In genomic region chr17:29588561-29589411, GRCh38 we compare ENCODE assay signal across 1 cellular context.
TF ChIP-seq lines count a peak whose summit lies in the region.

No MANE protein-coding gene starts in this region.

TF ChIP-seq in HEK293, 187 proteins besides CTCF, POLR2A, EP300 and RAD21 (continued from another document and continues in another):
- TF ChIP-seq, protein P1, sequence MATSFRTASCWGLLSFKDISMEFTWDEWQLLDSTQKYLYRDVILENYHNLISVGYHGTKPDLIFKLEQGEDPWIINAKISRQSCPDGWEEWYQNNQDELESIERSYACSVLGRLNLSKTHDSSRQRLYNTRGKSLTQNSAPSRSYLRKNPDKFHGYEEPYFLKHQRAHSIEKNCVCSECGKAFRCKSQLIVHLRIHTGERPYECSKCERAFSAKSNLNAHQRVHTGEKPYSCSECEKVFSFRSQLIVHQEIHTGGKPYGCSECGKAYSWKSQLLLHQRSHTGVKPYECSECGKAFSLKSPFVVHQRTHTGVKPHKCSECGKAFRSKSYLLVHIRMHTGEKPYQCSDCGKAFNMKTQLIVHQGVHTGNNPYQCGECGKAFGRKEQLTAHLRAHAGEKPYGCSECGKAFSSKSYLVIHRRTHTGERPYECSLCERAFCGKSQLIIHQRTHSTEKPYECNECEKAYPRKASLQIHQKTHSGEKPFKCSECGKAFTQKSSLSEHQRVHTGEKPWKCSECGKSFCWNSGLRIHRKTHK (tag by site-specific recombination; IDR thresholded peaks at IDR 0.05) = no peak
- TF ChIP-seq SP3 (tag by site-specific recombination; IDR thresholded peaks at IDR 0.05) (peak; percentile 49), ZNF302 (tag by site-specific recombination; IDR thresholded peaks at IDR 0.05; ENCODE audit: low read depth) (no peak), ZSCAN18 (tag by site-specific recombination; IDR thresholded peaks at IDR 0.05) (no peak), OSR2 (tag by site-specific recombination; IDR thresholded peaks at IDR 0.05) (no peak), ZNF391 (tag by site-specific recombination; IDR thresholded peaks at IDR 0.05; ENCODE audit: borderline replicate concordance, low read depth) (no peak), KLF7 (tag by site-specific recombination; IDR thresholded peaks at IDR 0.05; ENCODE audit: borderline replicate concordance) (no peak), ZNF354C (tag by site-specific recombination; IDR thresholded peaks at IDR 0.05; ENCODE audit: borderline replicate concordance, low read depth) (no peak), ZFP41 (tag by site-specific recombination; IDR thresholded peaks at IDR 0.05; ENCODE audit: borderline replicate concordance) (no peak), ZNF48 (tag by site-specific recombination; IDR thresholded peaks at IDR 0.05) (no peak), ZNF148 (tag by site-specific recombination; IDR thresholded peaks at IDR 0.05; ENCODE audit: borderline replicate concordance) (no peak), ZNF645 (tag by site-specific recombination; IDR thresholded peaks at IDR 0.05) (no peak), ZNF202 (tag by site-specific recombination; IDR thresholded peaks at IDR 0.05; ENCODE audit: borderline replicate concordance) (no peak), ZNF433 (tag by site-specific recombination; IDR thresholded peaks at IDR 0.05; ENCODE audit: low read depth) (no peak), ZNF112 (tag by site-specific recombination; IDR thresholded peaks at IDR 0.05) (no peak), ZNF121 (tag by site-specific recombination; IDR thresholded peaks at IDR 0.05) (no peak), ZNF426 (tag by site-specific recombination; IDR thresholded peaks at IDR 0.05) (no peak), WT1 (tag by site-specific recombination; IDR thresholded peaks at IDR 0.05) (no peak), ZNF473 (tag by site-specific recombination; IDR thresholded peaks at IDR 0.05) (no peak), ZNF629 (tag by site-specific recombination; IDR thresholded peaks at IDR 0.05) (no peak), ZNF626 (tag by site-specific recombination; IDR thresholded peaks at IDR 0.05) (no peak), ZNF366 (tag by site-specific recombination; conservative IDR thresholded peaks at IDR 0.05) (no peak), ZNF146 (tag by site-specific recombination; IDR thresholded peaks at IDR 0.05) (no peak), ZSCAN30 (tag by site-specific recombination; IDR thresholded peaks at IDR 0.05) (no peak), ZNF707 (tag by site-specific recombination; IDR thresholded peaks at IDR 0.05) (no peak), ZNF558 (tag by site-specific recombination; IDR thresholded peaks at IDR 0.05) (no peak), BCL11A (tag by site-specific recombination; IDR thresholded peaks at IDR 0.05; ENCODE audit: low read depth) (no peak), ZNF404 (tag by site-specific recombination; IDR thresholded peaks at IDR 0.05) (no peak), ZNF280C (tag by site-specific recombination; IDR thresholded peaks at IDR 0.05) (no peak), ZNF169 (tag by site-specific recombination; IDR thresholded peaks at IDR 0.05) (no peak), GLI4 (tag by site-specific recombination; IDR thresholded peaks at IDR 0.05) (peak; percentile 49; the same call in 1 of the 2 replicates), ZNF423 (tag by site-specific recombination; IDR thresholded peaks at IDR 0.05) (no peak), YY1 (tag by site-specific recombination; IDR thresholded peaks at IDR 0.05) (no peak), ATF2 (tag by site-specific recombination; IDR thresholded peaks at IDR 0.05; ENCODE audit: low read depth) (no peak), ZXDB (tag by site-specific recombination; IDR thresholded peaks at IDR 0.05) (no peak), ZBTB21 (tag by site-specific recombination; IDR thresholded peaks at IDR 0.05) (no peak), ZNF692 (tag by site-specific recombination; IDR thresholded peaks at IDR 0.05) (no peak), FEZF1 (tag by site-specific recombination; IDR thresholded peaks at IDR 0.05) (no peak), TCF7L2 (IDR thresholded peaks at IDR 0.05; ENCODE audit: borderline replicate concordance, low read depth, low read length) (no peak), ZNF211 (tag by site-specific recombination; IDR thresholded peaks at IDR 0.05; ENCODE audit: low read depth) (no peak), ZNF114 (tag by site-specific recombination; IDR thresholded peaks at IDR 0.05) (no peak), BCL11B (tag by site-specific recombination; IDR thresholded peaks at IDR 0.05; ENCODE audit: low read depth) (no peak), ZNF157 (tag by site-specific recombination; IDR thresholded peaks at IDR 0.05) (no peak), ZNF37A (tag by site-specific recombination; IDR thresholded peaks at IDR 0.05) (no peak), ZNF416 (tag by site-specific recombination; IDR thresholded peaks at IDR 0.05) (no peak), SETDB1 (IDR thresholded peaks at IDR 0.05; ENCODE audit: insufficient read length, low read length) (no peak), GLI2 (tag by site-specific recombination; IDR thresholded peaks at IDR 0.05; ENCODE audit: borderline replicate concordance, low read depth) (no peak)
- TF ChIP-seq, protein P2, sequence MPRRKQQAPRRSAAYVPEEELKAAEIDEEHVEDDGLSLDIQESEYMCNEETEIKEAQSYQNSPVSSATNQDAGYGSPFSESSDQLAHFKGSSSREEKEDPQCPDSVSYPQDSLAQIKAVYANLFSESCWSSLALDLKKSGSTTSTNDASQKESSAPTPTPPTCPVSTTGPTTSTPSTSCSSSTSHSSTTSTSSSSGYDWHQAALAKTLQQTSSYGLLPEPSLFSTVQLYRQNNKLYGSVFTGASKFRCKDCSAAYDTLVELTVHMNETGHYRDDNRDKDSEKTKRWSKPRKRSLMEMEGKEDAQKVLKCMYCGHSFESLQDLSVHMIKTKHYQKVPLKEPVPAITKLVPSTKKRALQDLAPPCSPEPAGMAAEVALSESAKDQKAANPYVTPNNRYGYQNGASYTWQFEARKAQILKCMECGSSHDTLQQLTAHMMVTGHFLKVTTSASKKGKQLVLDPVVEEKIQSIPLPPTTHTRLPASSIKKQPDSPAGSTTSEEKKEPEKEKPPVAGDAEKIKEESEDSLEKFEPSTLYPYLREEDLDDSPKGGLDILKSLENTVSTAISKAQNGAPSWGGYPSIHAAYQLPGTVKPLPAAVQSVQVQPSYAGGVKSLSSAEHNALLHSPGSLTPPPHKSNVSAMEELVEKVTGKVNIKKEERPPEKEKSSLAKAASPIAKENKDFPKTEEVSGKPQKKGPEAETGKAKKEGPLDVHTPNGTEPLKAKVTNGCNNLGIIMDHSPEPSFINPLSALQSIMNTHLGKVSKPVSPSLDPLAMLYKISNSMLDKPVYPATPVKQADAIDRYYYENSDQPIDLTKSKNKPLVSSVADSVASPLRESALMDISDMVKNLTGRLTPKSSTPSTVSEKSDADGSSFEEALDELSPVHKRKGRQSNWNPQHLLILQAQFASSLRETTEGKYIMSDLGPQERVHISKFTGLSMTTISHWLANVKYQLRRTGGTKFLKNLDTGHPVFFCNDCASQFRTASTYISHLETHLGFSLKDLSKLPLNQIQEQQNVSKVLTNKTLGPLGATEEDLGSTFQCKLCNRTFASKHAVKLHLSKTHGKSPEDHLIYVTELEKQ (tag by site-specific recombination; IDR thresholded peaks at IDR 0.05; ENCODE audit: borderline replicate concordance) = no peak
- TF ChIP-seq, protein P3, sequence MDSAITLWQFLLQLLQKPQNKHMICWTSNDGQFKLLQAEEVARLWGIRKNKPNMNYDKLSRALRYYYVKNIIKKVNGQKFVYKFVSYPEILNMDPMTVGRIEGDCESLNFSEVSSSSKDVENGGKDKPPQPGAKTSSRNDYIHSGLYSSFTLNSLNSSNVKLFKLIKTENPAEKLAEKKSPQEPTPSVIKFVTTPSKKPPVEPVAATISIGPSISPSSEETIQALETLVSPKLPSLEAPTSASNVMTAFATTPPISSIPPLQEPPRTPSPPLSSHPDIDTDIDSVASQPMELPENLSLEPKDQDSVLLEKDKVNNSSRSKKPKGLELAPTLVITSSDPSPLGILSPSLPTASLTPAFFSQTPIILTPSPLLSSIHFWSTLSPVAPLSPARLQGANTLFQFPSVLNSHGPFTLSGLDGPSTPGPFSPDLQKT (IDR thresholded peaks at IDR 0.05; ENCODE audit: borderline replicate concordance, low read depth, low read length) = no peak
- TF ChIP-seq, protein P4, sequence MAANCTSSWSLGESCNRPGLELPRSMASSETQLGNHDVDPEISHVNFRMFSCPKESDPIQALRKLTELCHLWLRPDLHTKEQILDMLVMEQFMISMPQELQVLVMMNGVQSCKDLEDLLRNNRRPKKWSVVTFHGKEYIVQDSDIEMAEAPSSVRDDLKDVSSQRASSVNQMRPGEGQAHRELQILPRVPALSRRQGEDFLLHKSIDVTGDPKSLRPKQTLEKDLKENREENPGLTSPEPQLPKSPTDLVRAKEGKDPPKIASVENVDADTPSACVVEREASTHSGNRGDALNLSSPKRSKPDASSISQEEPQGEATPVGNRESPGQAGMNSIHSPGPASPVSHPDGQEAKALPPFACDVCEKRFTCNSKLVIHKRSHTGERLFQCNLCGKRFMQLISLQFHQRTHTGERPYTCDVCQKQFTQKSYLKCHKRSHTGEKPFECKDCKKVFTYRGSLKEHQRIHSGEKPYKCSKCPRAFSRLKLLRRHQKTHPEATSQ (tag by site-specific recombination; IDR thresholded peaks at IDR 0.05) = no peak
